In genomic region chr6:163438298-163438939, GRCh38 we compare ENCODE assay signal across 19 cellular contexts. TPM values are rescaled to one million over a fixed set of nuclear protein-coding genes. Genes with fewer than 3 reads are reported as not detected.
A peak's percentile ranks its signal among the peaks of the same experiment; 100 is the strongest.
DNase-seq lines count a peak whose midpoint lies in the region; ATAC-seq, FAIRE-seq and TF ChIP-seq lines count a peak whose summit lies in the region.
"Had no signal": no experiment of that assay in that cellular context is flagged by ENCODE, and none has a peak within 500 bp of the region (broad histone marks: within the 10 kb centered on the region; RNA-seq: fewer than 3 reads in every experiment).

No MANE protein-coding gene starts in this region.

- H3K9me3 Mint-ChIP-seq in activated CD4-positive, alpha-beta T cell treated with anti-CD3 and anti-CD28 coated beads, Interleukin-2, amount 10 ng/mL, durations not matched to agents 24 days and 14 days = no peaks in the 10 kb centered on the region
- no peaks in the 10 kb centered on the region for H3K9me3 Mint-ChIP-seq in progenitor cell of endocrine pancreas (ENCODE audit: low read depth)
- H3K9me3 Mint-ChIP-seq: activated T-helper 1 cell treated with anti-CD3 and anti-CD28 coated beads, Interleukin-12 subunit alpha, Interleukin-12 subunit beta, Interleukin-2, Interleukin-4 antibody, amounts not matched to agents 30 ng/mL and 10 ng/mL and 1 ng/mL, durations not matched to agents 14 hours and 24 hours and 36 hours; HFFc6; mesothelial cell of epicardium; nephron had no signal

- no peak overlapping the region for H3K27ac Mint-ChIP-seq in activated CD4-positive, alpha-beta T cell treated with anti-CD3 and anti-CD28 coated beads, Interleukin-2, amount 10 ng/mL, durations not matched to agents 24 days and 14 days
- H3K27ac Mint-ChIP-seq in progenitor cell of endocrine pancreas = no peak overlapping the region
- H3K27ac Mint-ChIP-seq: activated naive CD8-positive, alpha-beta T cell; activated T-helper 1 cell treated with anti-CD3 and anti-CD28 coated beads, Interleukin-12 subunit alpha, Interleukin-12 subunit beta, Interleukin-2, Interleukin-4 antibody, amounts not matched to agents 30 ng/mL and 10 ng/mL and 1 ng/mL, durations not matched to agents 14 hours and 24 hours and 36 hours; HFFc6; mesothelial cell of epicardium; nephron; stimulated activated naive B cell treated with anti-CD40 and anti-IgM and Interleukin-4, amounts not matched to agents 10 μg/mL and 1 μg/mL and 100 μg/mL, for 72 hours had no signal

- no peaks in the 10 kb centered on the region for H3K9me2 ChIP-seq in GM23248 (ENCODE audit: insufficient read depth)

- POLR2A ChIA-PET in GM12878 (lab: Charles Lee) = no interaction called here

- peaks cover 24% of the 10 kb centered on the region for H3K4me1 ChIP-seq in GM23248 (ENCODE audit: insufficient read depth)
- H3K4me1 ChIP-seq in GM12878 (ENCODE audit: control insufficient read depth, insufficient read depth, low read length) = peaks cover 5% of the 10 kb centered on the region; the same call in 1 of the 2 replicates

- intact Hi-C loops in GM12878 (cut with micrococcal nuclease; ENCODE audit: unreplicated experiment) = no loop called here
- intact Hi-C loops in activated CD4-positive, alpha-beta T cell treated with anti-CD3 and anti-CD28 coated beads, Interleukin-2, amount 10 ng/mL, durations not matched to agents 24 days and 14 days (cut with micrococcal nuclease) = no loop called here

- TF ChIP-seq EP300 in GM12878 (IDR thresholded peaks at IDR 0.05; ENCODE audit: borderline replicate concordance in 1 of 2, control insufficient read depth in 1 of 2, low read depth in 2 of 2, low read length in 2 of 2) = no peak

- H3K79me2 ChIP-seq in GM23248 (ENCODE audit: insufficient read depth) (peaks cover 100% of the 10 kb centered on the region), GM12878 (ENCODE audit: control insufficient read depth, insufficient read depth, low read length) (peaks cover 67% of the 10 kb centered on the region)

- in situ Hi-C loops in GM23248 (cut with MboI) = loop anchor here (10.0 to 25.0 kb wide), 2 partner anchors 516 to 1474 kb away; no protein-coding TSS in a partner anchor
- in situ Hi-C loops in GM12878 (cut with MboI) = no loop called here

- H3K4me3 ChIP-seq in GM23248 (no peak overlapping the region), GM12878 (no peak overlapping the region)
- H3K4me3 ChIP-seq: SK-N-MC had no signal

- H3K36me3 ChIP-seq in GM23248 (ENCODE audit: low read depth) = no peaks in the 10 kb centered on the region
- no peaks in the 10 kb centered on the region for H3K36me3 ChIP-seq in GM12878 (ENCODE audit: control insufficient read depth in 2 of 2, insufficient read depth in 2 of 2, low read length in 1 of 2)

- SMC1A ChIA-PET in GM12878 (lab: Charles Lee; ENCODE audit: uncharacterized antibody, unreplicated experiment) = interaction anchor here (1.8 to 6.4 kb wide), 3 partner anchors 11 to 22 kb away, joined by 5 to 34 read pairs (median 12); no protein-coding TSS in a partner anchor

- H3F3A ChIP-seq in GM23248 (ENCODE audit: insufficient read depth) = no peaks in the 10 kb centered on the region

- no peaks in the 10 kb centered on the region for H3K36me3 Mint-ChIP-seq in activated CD4-positive, alpha-beta T cell treated with anti-CD3 and anti-CD28 coated beads, Interleukin-2, amount 10 ng/mL, durations not matched to agents 24 days and 14 days (ENCODE audit: low read depth)
- peaks cover 4% of the 10 kb centered on the region for H3K36me3 Mint-ChIP-seq in progenitor cell of endocrine pancreas (ENCODE audit: insufficient read depth)
- H3K36me3 Mint-ChIP-seq: mesothelial cell of epicardium had no signal

- TF ChIP-seq RAD21 in GM12878 (IDR thresholded peaks at IDR 0.05; ENCODE audit: insufficient read depth, low read depth, low read length) = no peak

- H3K9me3 ChIP-seq in GM23248 (ENCODE audit: low read depth) (no peaks in the 10 kb centered on the region), GM12878 (replicated peaks; ENCODE audit: control insufficient read depth, insufficient read depth, low read length) (peaks cover 2% of the 10 kb centered on the region)

- peaks cover 50% of the 10 kb centered on the region for H4K20me1 ChIP-seq in GM23248 (ENCODE audit: insufficient read depth)
- no peaks in the 10 kb centered on the region for H4K20me1 ChIP-seq in GM12878 (ENCODE audit: control insufficient read depth, insufficient read depth)

- no peak overlapping the region for H3K27ac ChIP-seq in GM23248
- no peak overlapping the region for H3K27ac ChIP-seq in GM12878 (ENCODE audit: control insufficient read depth, insufficient read depth)
- H3K27ac ChIP-seq: SK-N-MC, VCaP had no signal

- TF ChIP-seq CTCF in GM12878 (IDR thresholded peaks at IDR 0.05 in 2 of 3, conservative IDR thresholded peaks at IDR 0.05 in 1 of 3; ENCODE audit: control insufficient read depth in 2 of 3, extremely low read depth in 1 of 3, insufficient read depth in 1 of 3, low read depth in 3 of 3, low read length in 3 of 3) (no peak), D721Med (IDR thresholded peaks at IDR 0.05; ENCODE audit: insufficient read depth, missing control alignments) (no peak), progenitor cell of endocrine pancreas (IDR thresholded peaks at IDR 0.05; ENCODE audit: unreplicated experiment) (no peak)

- no peak overlapping the region for H2AFZ ChIP-seq in GM23248
- H2AFZ ChIP-seq in GM12878 (ENCODE audit: control insufficient read depth, low read depth, low read length) = no peak overlapping the region

- 60% methylated on average over 3 of the region's 3 CpGs for WGBS in GM23248 (ENCODE audit: low coverage in 1 of 2, low lambda C conversion rate in 2 of 2, missing lambda C conversion rate in 2 of 2), 2 experiments
- WGBS in GM12878 (ENCODE audit: insufficient coverage, insufficient replicate concordance, low lambda C conversion rate, missing lambda C conversion rate) = 97% methylated on average over 3 of the region's 3 CpGs

- peaks cover 22% of the 10 kb centered on the region for H3K4me1 Mint-ChIP-seq in activated CD4-positive, alpha-beta T cell treated with anti-CD3 and anti-CD28 coated beads, Interleukin-2, amount 10 ng/mL, durations not matched to agents 24 days and 14 days
- H3K4me1 Mint-ChIP-seq in progenitor cell of endocrine pancreas (ENCODE audit: low read depth) = peaks cover 4% of the 10 kb centered on the region

- H3K4me2 ChIP-seq in GM23248 (ENCODE audit: unreplicated experiment) = peak overlapping the region; percentile 6
- no peak overlapping the region for H3K4me2 ChIP-seq in GM12878 (ENCODE audit: control insufficient read depth, insufficient read depth)

- RAD21 ChIA-PET in GM12878 (lab: Charles Lee; ENCODE audit: unreplicated experiment) = no interaction called here

- no peak overlapping the region for H3K4me3 Mint-ChIP-seq in activated CD4-positive, alpha-beta T cell treated with anti-CD3 and anti-CD28 coated beads, Interleukin-2, amount 10 ng/mL, durations not matched to agents 24 days and 14 days
- H3K4me3 Mint-ChIP-seq in progenitor cell of endocrine pancreas (ENCODE audit: low read depth) = no peak overlapping the region
- H3K4me3 Mint-ChIP-seq: activated T-helper 1 cell treated with anti-CD3 and anti-CD28 coated beads, Interleukin-12 subunit alpha, Interleukin-12 subunit beta, Interleukin-2, Interleukin-4 antibody, amounts not matched to agents 30 ng/mL and 10 ng/mL and 1 ng/mL, durations not matched to agents 14 hours and 24 hours and 36 hours; HFFc6; mesothelial cell of epicardium; nephron; stimulated activated naive B cell treated with anti-CD40 and anti-IgM and Interleukin-4, amounts not matched to agents 10 μg/mL and 1 μg/mL and 100 μg/mL, for 72 hours had no signal

- H3K27me3 ChIP-seq in GM23248 (replicated peaks; ENCODE audit: insufficient read depth) = no peaks in the 10 kb centered on the region
- no peaks in the 10 kb centered on the region for H3K27me3 ChIP-seq in GM12878 (replicated peaks in 1 of 2; ENCODE audit: control insufficient read depth in 2 of 2, insufficient read depth in 2 of 2, low read length in 1 of 2)

- H3K9ac ChIP-seq in GM23248 (no peak overlapping the region), GM12878 (ENCODE audit: control insufficient read depth, insufficient read depth, low read length) (no peak overlapping the region)

- H3K27me3 Mint-ChIP-seq in activated CD4-positive, alpha-beta T cell treated with anti-CD3 and anti-CD28 coated beads, Interleukin-2, amount 10 ng/mL, durations not matched to agents 24 days and 14 days = no peaks in the 10 kb centered on the region
- no peaks in the 10 kb centered on the region for H3K27me3 Mint-ChIP-seq in progenitor cell of endocrine pancreas
- H3K27me3 Mint-ChIP-seq: activated naive CD8-positive, alpha-beta T cell; stimulated activated naive B cell treated with anti-CD40 and anti-IgM and Interleukin-4, amounts not matched to agents 10 μg/mL and 1 μg/mL and 100 μg/mL, for 72 hours had no signal

- peak; percentile 32 for FAIRE-seq in A204.1 (lab: Jason Lieb, UNC)
- no peak for FAIRE-seq in GM12878 (lab: Jason Lieb, UNC)
- no peak for FAIRE-seq in D721Med (lab: Jason Lieb, UNC)

- no TSS peak for BruUV-seq in GM12878 (replicated peaks; lab: Mats Ljungman, UMichigan)

- CTCF ChIA-PET in GM12878 (lab: Yijun Ruan, JAX) = interaction anchor here (0.6 to 2.1 kb wide), 2 partner anchors 11 to 14 kb away, joined by 3 to 11 read pairs; no protein-coding TSS in a partner anchor

- DNase-seq in GM23248 (peak; percentile 34), GM12878 (ENCODE audit: low read depth, low spot score) (no peak), kidney glomerular epithelial cell (lab: John Stamatoyannopoulos, UW) (peak; percentile 34), D721Med (ENCODE audit: insufficient read length, low spot score) (no peak), progenitor cell of endocrine pancreas (ENCODE audit: low spot score, unreplicated experiment) (no peak)
- no peak for DNase-seq in activated CD4-positive, alpha-beta T cell treated with anti-CD3 and anti-CD28 coated beads, Interleukin-2, amount 10 ng/mL, durations not matched to agents 24 days and 14 days
- DNase-seq: cerebellar nuclear complex; EL; HFFc6; KBM-7; stimulated activated naive B cell treated with anti-CD40 and anti-IgM and Interleukin-4, amounts not matched to agents 10 μg/mL and 1 μg/mL and 100 μg/mL, for 72 hours had no signal

- TF ChIP-seq POLR2A in GM12878 (IDR thresholded peaks at IDR 0.05; ENCODE audit: low read depth, low read length) = no peak

- ATAC-seq in GM12878 (peak; percentile 26), HG03457 (IDR thresholded peaks at IDR 0.05; ENCODE audit: unreplicated experiment) (no peak)
- ATAC-seq: stimulated activated naive B cell treated with anti-CD40 and anti-IgM and Interleukin-4, amounts not matched to agents 10 μg/mL and 1 μg/mL and 100 μg/mL, for 72 hours had no signal

RNA-seq across cellular contexts. Expression of gene QKI, which starts 23.9 kb away (rescaled TPM):
- total RNA-seq in GM23248 (2014; rRNA removed; shearing (Covaris generic)) = 106 and 145 TPM in 2 replicates
- polyA plus RNA-seq in GM23248 (2016; fragmentation: Nextera tagmentation; extraction: Ambion mirVana) (12.6 and 13.6 TPM in 2 replicates), GM12878 (2011; rRNA removed) (62.3 and 68.4 TPM in 2 replicates), GM12878 (2014; fragmentation: Illumina TruSeq; extraction: Trizol) (54.6 and 72.5 TPM in 2 replicates), GM12878 (2014; fragmentation: Nextera tagmentation; extraction: Ambion mirVana) (10 to 100 TPM; 10.7 to 27.1 TPM), GM12878 (2014; rRNA removed) (31.4 and 35.0 TPM in 2 replicates), GM12878 (2016; fragmentation: Nextera tagmentation; extraction: Ambion mirVana) (1 to 10 TPM; 4.7 to 4.8 TPM)
- 93.7 and 101 TPM in 2 replicates for total RNA-seq in GM12878 (2013; cell fraction: nucleolus; rRNA removed)
- total RNA-seq in GM12878 (2014; rRNA removed) (43.7 and 46.4 TPM in 2 replicates), GM12878 (2014; rRNA removed; fragmentation: Illumina TruSeq; extraction: Trizol) (47.8 and 52.5 TPM in 2 replicates), GM12878 (2021) (50.7 and 54.5 TPM in 2 replicates), progenitor cell of endocrine pancreas (88.4 and 97.3 TPM in 2 replicates)
- 28.6 TPM for polyA plus RNA-seq in GM12878 (2011; ENCODE audit: low read depth)
- polyA plus RNA-seq in GM12878 (2011; cell fraction: cytosol; rRNA removed) = 73.9 and 89.7 TPM in 2 replicates
- polyA plus RNA-seq in GM12878 (2011; cell fraction: nucleus; rRNA removed) = 42.5 and 60.8 TPM in 2 replicates
- polyA plus RNA-seq in GM12878 (2012) = 15.4 and 24.9 TPM in 2 replicates
- 203 and 222 TPM in 2 replicates for polyA minus RNA-seq in GM12878 (2011; rRNA and poly(A)+ RNA removed)
- 55.9 and 69.2 TPM in 2 replicates for polyA minus RNA-seq in GM12878 (2011; cell fraction: cytosol; rRNA and poly(A)+ RNA removed)
- 55.2 and 80.6 TPM in 2 replicates for polyA minus RNA-seq in GM12878 (2011; cell fraction: nucleus; rRNA and poly(A)+ RNA removed)
- total RNA-seq in activated CD4-positive, alpha-beta T cell treated with anti-CD3 and anti-CD28 coated beads, Interleukin-2, amount 10 ng/mL, durations not matched to agents 24 days and 14 days = 69.3 and 79.7 TPM in 2 replicates

Comparison
In these comparisons a context has a peak if more than half of its experiments do, and no peak if none do; other contexts are left out.
1. DNase-seq: peak in GM23248 (single experiment) and kidney glomerular epithelial cell (single experiment); none in GM12878 (single experiment), D721Med (single experiment), activated CD4-positive, alpha-beta T cell treated with anti-CD3 and anti-CD28 coated beads, Interleukin-2, amount 10 ng/mL, durations not matched to agents 24 days and 14 days (single experiment) and progenitor cell of endocrine pancreas (single experiment).